10 cellular contexts compared by ENCODE assay signal in genomic region chr6:126341126-126341525, GRCh38. TPM values are rescaled to one million over a fixed set of nuclear protein-coding genes. Genes with fewer than 3 reads are reported as not detected.
DNase-seq lines count a peak whose midpoint lies in the region; ATAC-seq and TF ChIP-seq lines count a peak whose summit lies in the region.
"Had no signal": no experiment of that assay in that cellular context is flagged by ENCODE, and none has a peak within 500 bp of the region (broad histone marks: within the 10 kb centered on the region; RNA-seq: fewer than 3 reads in every experiment).

No MANE protein-coding gene starts in this region.

- H3K9me3 ChIP-seq in H9 (ENCODE audit: control insufficient read depth, low read depth, low read length) (no peaks in the 10 kb centered on the region), RWPE2 (ENCODE audit: severe bottlenecking) (no peaks in the 10 kb centered on the region), smooth muscle cell (replicated peaks; ENCODE audit: low read depth) (no peaks in the 10 kb centered on the region), upper lobe of left lung (no peaks in the 10 kb centered on the region)

- no peaks in the 10 kb centered on the region for H3K27me3 Mint-ChIP-seq in H9 (ENCODE audit: low read depth)
- no peaks in the 10 kb centered on the region for H3K27me3 Mint-ChIP-seq in glutamatergic neuron (ENCODE audit: unreplicated experiment)
- H3K27me3 Mint-ChIP-seq in stimulated activated naive B cell treated with anti-CD40 and anti-IgM and Interleukin-4, amounts not matched to agents 10 μg/mL and 1 μg/mL and 100 μg/mL, for 72 hours, result no peaks in the 10 kb centered on the region

- H2AK5ac ChIP-seq in H9 (ENCODE audit: insufficient read length, low read length), result no peak overlapping the region

- H3K18ac ChIP-seq in H9 (ENCODE audit: insufficient read length, low read depth, low read length), result no peak overlapping the region

- H3K4me3 Mint-ChIP-seq in H9 (no peak overlapping the region), glutamatergic neuron (ENCODE audit: unreplicated experiment) (peak overlapping the region; percentile 36)
- peak overlapping the region in 1 of 2 donors; percentile 30 for H3K4me3 Mint-ChIP-seq in stimulated activated naive B cell treated with anti-CD40 and anti-IgM and Interleukin-4, amounts not matched to agents 10 μg/mL and 1 μg/mL and 100 μg/mL, for 72 hours

- H3K4me3 ChIP-seq in RWPE2 (ENCODE audit: severe bottlenecking) (peak overlapping the region; percentile 57), smooth muscle cell (peak overlapping the region; percentile 93), upper lobe of left lung (peak overlapping the region in 1 of 4 donors; percentile 84)

- TF ChIP-seq CTCF in H9 (conservative IDR thresholded peaks at IDR 0.05) (no peak), RWPE2 (IDR thresholded peaks at IDR 0.05; ENCODE audit: poor library complexity, severe bottlenecking) (no peak), glutamatergic neuron (IDR thresholded peaks at IDR 0.05; ENCODE audit: partially characterized antibody, unreplicated experiment) (no peak), smooth muscle cell (IDR thresholded peaks at IDR 0.05; ENCODE audit: borderline replicate concordance, insufficient read depth, poor library complexity, severe bottlenecking) (no peak), upper lobe of left lung (IDR thresholded peaks at IDR 0.05) (no peak)

- WGBS in H9 (ENCODE audit: extremely low coverage, insufficient read length, low lambda C conversion rate), result no CpG with 5 or more reads among the region's 3 CpGs
- 70% methylated on average over 3 of the region's 3 CpGs for WGBS in smooth muscle cell (ENCODE audit: low lambda C conversion rate)
- WGBS in upper lobe of left lung, 2 donors, result 67 to 73% methylated on average over 3 of the region's 3 CpGs

- 0 out of 2 replicates have a peak, but pooled peaks cover 3% of the 10 kb centered on the region for H3K36me3 ChIP-seq in RWPE2 (ENCODE audit: low read depth)
- no peaks in the 10 kb centered on the region for H3K36me3 ChIP-seq in smooth muscle cell (ENCODE audit: low read depth)
- no peaks in the 10 kb centered on the region for H3K36me3 ChIP-seq in upper lobe of left lung

- TF ChIP-seq POLR2A in upper lobe of left lung (IDR thresholded peaks at IDR 0.05), result no peak

- TF ChIP-seq EP300 in upper lobe of left lung (IDR thresholded peaks at IDR 0.05), result no peak

- no peak overlapping the region for H3K14ac ChIP-seq in H9 (ENCODE audit: insufficient read depth, low read length)

- no peak overlapping the region for H2BK20ac ChIP-seq in H9 (ENCODE audit: low read depth, low read length, poor library complexity, severe bottlenecking)

- no peak for ATAC-seq in RWPE2 (ENCODE audit: low read depth)
- ATAC-seq in stimulated activated naive B cell treated with anti-CD40 and anti-IgM and Interleukin-4, amounts not matched to agents 10 μg/mL and 1 μg/mL and 100 μg/mL, for 72 hours (replicated peaks), result no peak
- ATAC-seq in upper lobe of left lung (ENCODE audit: low FRiP score in 2 of 2), result no peak

- H3K27ac Mint-ChIP-seq in H9 (no peak overlapping the region; a peak in 1 of 7 replicates), glutamatergic neuron (ENCODE audit: unreplicated experiment) (no peak overlapping the region)
- H3K27ac Mint-ChIP-seq in stimulated activated naive B cell treated with anti-CD40 and anti-IgM and Interleukin-4, amounts not matched to agents 10 μg/mL and 1 μg/mL and 100 μg/mL, for 72 hours, result no peak overlapping the region

- H3K4me2 ChIP-seq in H9 (ENCODE audit: insufficient read depth, insufficient read length, low read length) (peak overlapping the region; percentile 77), smooth muscle cell (peak overlapping the region; percentile 86)

- DNase-seq in H9 (no peak), RWPE2 (ENCODE audit: low spot score) (no peak), glutamatergic neuron (no peak), smooth muscle cell (lab: John Stamatoyannopoulos, UW; ENCODE audit: unreplicated experiment) (no peak), C1 segment of cervical spinal cord (lab: John Stamatoyannopoulos, UW) (no peak), upper lobe of left lung (no peak)
- no peak for DNase-seq in stimulated activated naive B cell treated with anti-CD40 and anti-IgM and Interleukin-4, amounts not matched to agents 10 μg/mL and 1 μg/mL and 100 μg/mL, for 72 hours
- DNase-seq: cerebellar nuclear complex; HCEC 1CT; stimulated activated CD4-positive, alpha-beta T cell treated with anti-CD3 and anti-CD28 coated beads, Interleukin-4, amount 100 ng/mL, for 4 hours had no signal

- H4K8ac ChIP-seq in H9 (replicated peaks; ENCODE audit: insufficient read length, low read depth, low read length), result no peak overlapping the region

- H3K9ac ChIP-seq in H9 (ENCODE audit: extremely low read depth, insufficient read length, low read length), result no peak overlapping the region
- no peak overlapping the region for H3K9ac ChIP-seq in smooth muscle cell (ENCODE audit: low read depth)

- H3K79me1 ChIP-seq in H9 (ENCODE audit: insufficient read depth, low read depth, low read length, poor library complexity, severe bottlenecking), result no peaks in the 10 kb centered on the region

- H3K9me3 Mint-ChIP-seq in H9 (no peaks in the 10 kb centered on the region), glutamatergic neuron (ENCODE audit: unreplicated experiment) (no peaks in the 10 kb centered on the region)
- no peaks in the 10 kb centered on the region for H3K9me3 Mint-ChIP-seq in stimulated activated naive B cell treated with anti-CD40 and anti-IgM and Interleukin-4, amounts not matched to agents 10 μg/mL and 1 μg/mL and 100 μg/mL, for 72 hours

- H2AFZ ChIP-seq in H9 (ENCODE audit: low read length) (no peak overlapping the region), smooth muscle cell (ENCODE audit: low read depth) (peak overlapping the region; percentile 94)

- H4K20me1 ChIP-seq in H9 (ENCODE audit: control insufficient read depth, insufficient read depth, insufficient read length) (no peaks in the 10 kb centered on the region), smooth muscle cell (ENCODE audit: low read depth) (no peaks in the 10 kb centered on the region)

- no peak overlapping the region for H2BK5ac ChIP-seq in H9 (ENCODE audit: insufficient read length, low read length)

- H3K4me1 ChIP-seq in H9 (ENCODE audit: insufficient read depth, low read length) (peaks cover 5% of the 10 kb centered on the region; the same call in 1 of the 2 replicates), RWPE2 (ENCODE audit: insufficient read depth, poor library complexity, severe bottlenecking) (peaks cover 13% of the 10 kb centered on the region), smooth muscle cell (ENCODE audit: low read depth) (peaks cover 24% of the 10 kb centered on the region), upper lobe of left lung (peaks cover 11 to 27% (median 14%) of the 10 kb centered on the region in 4 donors)

- H3K56ac ChIP-seq in H9 (ENCODE audit: insufficient read length, low read depth, low read length), result no peak overlapping the region

- no peak overlapping the region for H3K23ac ChIP-seq in H9 (ENCODE audit: insufficient read length, low read depth, low read length)

- H4K5ac ChIP-seq in H9 (ENCODE audit: insufficient read length, low read depth, low read length), result no peak overlapping the region

- H3K36me3 Mint-ChIP-seq in H9 (ENCODE audit: insufficient read depth in 1 of 3, low read depth in 3 of 3), result no peaks in the 10 kb centered on the region
- no peaks in the 10 kb centered on the region for H3K36me3 Mint-ChIP-seq in glutamatergic neuron (ENCODE audit: unreplicated experiment)
- H3K36me3 Mint-ChIP-seq in stimulated activated naive B cell treated with anti-CD40 and anti-IgM and Interleukin-4, amounts not matched to agents 10 μg/mL and 1 μg/mL and 100 μg/mL, for 72 hours, result no peaks in the 10 kb centered on the region

- H3F3A ChIP-seq in smooth muscle cell (ENCODE audit: low read depth), result no peaks in the 10 kb centered on the region

- no peak overlapping the region for H3T11ph ChIP-seq in H9 (ENCODE audit: low read length)

- no peak overlapping the region for H2BK120ac ChIP-seq in H9 (ENCODE audit: low read depth, low read length, poor library complexity, severe bottlenecking)

- peaks cover 11% of the 10 kb centered on the region; the same call in 1 of the 2 replicates for H3K79me2 ChIP-seq in H9 (ENCODE audit: insufficient read depth, low read length)
- peaks cover 39% of the 10 kb centered on the region for H3K79me2 ChIP-seq in smooth muscle cell (ENCODE audit: low read depth)

- no peak overlapping the region for H4K91ac ChIP-seq in H9 (ENCODE audit: insufficient read length, low read depth, low read length)

- H3K4ac ChIP-seq in H9 (ENCODE audit: low read depth, low read length), result no peak overlapping the region

- H3K4me1 Mint-ChIP-seq in H9, result peaks cover 29 to 34% of the 10 kb centered on the region in 2 experiments
- peaks cover 7% of the 10 kb centered on the region for H3K4me1 Mint-ChIP-seq in glutamatergic neuron (ENCODE audit: low read depth, unreplicated experiment)
- H3K4me1 Mint-ChIP-seq in stimulated activated naive B cell treated with anti-CD40 and anti-IgM and Interleukin-4, amounts not matched to agents 10 μg/mL and 1 μg/mL and 100 μg/mL, for 72 hours, result peaks cover 5 to 6% of the 10 kb centered on the region in 2 donors

- H3K27ac ChIP-seq in H9 (ENCODE audit: insufficient read length, low read depth, low read length), result no peak overlapping the region
- H3K27ac ChIP-seq in RWPE2 (ENCODE audit: poor library complexity, severe bottlenecking), result no peak overlapping the region
- H3K27ac ChIP-seq in smooth muscle cell (ENCODE audit: low read depth), result no peak overlapping the region
- H3K27ac ChIP-seq in upper lobe of left lung, result no peak overlapping the region

- no peak overlapping the region for H2BK12ac ChIP-seq in H9 (ENCODE audit: insufficient read length, low read depth, low read length)

- H3K27me3 ChIP-seq in H9 (ENCODE audit: insufficient read depth, low read length) (no peaks in the 10 kb centered on the region), RWPE2 (ENCODE audit: insufficient read depth, poor library complexity, severe bottlenecking) (no peaks in the 10 kb centered on the region), smooth muscle cell (ENCODE audit: low read depth) (no peaks in the 10 kb centered on the region), upper lobe of left lung (no peaks in the 10 kb centered on the region)

- H2BK15ac ChIP-seq in H9 (ENCODE audit: low read depth, low read length), result no peak overlapping the region

- peaks cover 3% of the 10 kb centered on the region for H3K23me2 ChIP-seq in H9 (ENCODE audit: insufficient read length, low read depth, low read length, poor library complexity, severe bottlenecking)

RNA-seq across cellular contexts. Expression of gene CENPW, which starts 1.2 kb away (rescaled TPM):
- total RNA-seq in H9 (2021) (82.3 and 88.2 TPM in 2 replicates), glutamatergic neuron (ENCODE audit: unreplicated experiment) (13.0 TPM), smooth muscle cell (8.9 and 10.9 TPM in 2 replicates), upper lobe of left lung (1 to 10 TPM in 3 of 6 donors, under 1 TPM in 1, not detected in 2; 0.76 to 7.8 (median 5.0) TPM)
- 36.2 and 42.7 TPM in 2 replicates for polyA plus RNA-seq in smooth muscle cell
